In the genomic region with DNA sequence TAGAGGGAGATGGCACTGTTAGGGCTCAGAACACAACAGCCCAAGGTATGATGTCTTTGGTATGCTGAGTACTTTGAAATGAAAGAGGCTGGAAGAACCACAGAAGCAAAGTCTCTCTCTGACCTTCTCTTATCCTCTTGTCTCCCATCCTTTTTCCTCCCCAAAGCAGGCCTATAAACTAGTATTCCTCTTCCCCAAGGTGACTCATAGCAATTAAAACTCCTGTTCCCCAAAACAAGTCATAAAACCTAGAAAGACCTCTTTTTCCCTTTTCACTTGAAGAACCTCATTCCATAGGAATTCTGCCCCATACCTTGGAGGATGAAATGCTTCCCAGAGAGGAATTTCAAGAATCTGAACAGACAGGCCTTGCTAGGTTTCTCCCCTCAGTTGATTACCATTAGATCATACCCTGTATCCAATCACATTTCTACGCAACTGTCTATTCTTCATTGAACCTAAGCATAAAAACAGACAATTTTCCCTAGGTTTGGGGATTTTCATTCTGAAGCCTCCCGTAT, we compare ENCODE assay signal across 15 cellular contexts. TPM values are rescaled to one million over a fixed set of nuclear protein-coding genes. Genes with fewer than 3 reads are reported as not detected.
DNase-seq lines count a peak whose midpoint lies in the region; ATAC-seq, FAIRE-seq and TF ChIP-seq lines count a peak whose summit lies in the region.
"Had no signal": no experiment of that assay in that cellular context is flagged by ENCODE, and none has a peak within 500 bp of the region (broad histone marks: within the 10 kb centered on the region; RNA-seq: fewer than 3 reads in every experiment).

No MANE protein-coding gene starts in this region.

- no peaks in the 10 kb centered on the region for H3K79me2 ChIP-seq in keratinocyte (ENCODE audit: control insufficient read depth, insufficient read depth, low read length)

- H3K4me1 Mint-ChIP-seq in T-helper 17 cell: no peaks in the 10 kb centered on the region
- H3K4me1 Mint-ChIP-seq: activated CD4-positive, alpha-beta T cell treated with anti-CD3 and anti-CD28 coated beads, Interleukin-2, amount 10 ng/mL, durations not matched to agents 24 days and 14 days; activated naive CD4-positive, alpha-beta T cell treated with anti-CD3 and anti-CD28 coated beads, Interleukin-2, amount 50 U/mL, for 24 hours; B cell had no signal

- no peak for ATAC-seq in T-helper 17 cell
- no peak for ATAC-seq in GM21825 (IDR thresholded peaks at IDR 0.05; ENCODE audit: unreplicated experiment)
- ATAC-seq: natural killer cell treated with Interleukin-12 subunit alpha and Interleukin-12 subunit beta and Interleukin-15 and Interleukin-18, amount 100 ng/mL, for 72 hours; upper lobe of right lung had no signal

- H3K4me2 ChIP-seq in keratinocyte (ENCODE audit: control insufficient read depth, extremely low read depth, insufficient read depth, low read depth, low read length): peak overlapping the region; percentile 91

- peaks cover 37% of the 10 kb centered on the region for H3K27me3 Mint-ChIP-seq in T-helper 17 cell

- H2AFZ ChIP-seq in keratinocyte (ENCODE audit: control insufficient read depth, low read length): peak overlapping the region; percentile 48

- DNase-seq in AG08395 (ENCODE audit: low spot score) (peak; percentile 71), bronchial epithelial cell (ENCODE audit: low read depth) (peak; percentile 85), keratinocyte (ENCODE audit: low read depth, low spot score) (peak; percentile 88), T-helper 17 cell (no peak)
- no peak for DNase-seq in activated CD4-positive, alpha-beta T cell treated with anti-CD3 and anti-CD28 coated beads for 48 hours
- DNase-seq in effector CD8-positive, alpha-beta T cell (lab: John Stamatoyannopoulos, UW): no peak
- DNase-seq: activated CD4-positive, alpha-beta T cell treated with anti-CD3 and anti-CD28 coated beads, Interleukin-2, amount 10 ng/mL, durations not matched to agents 24 days and 14 days; NCI-H1930; upper lobe of right lung had no signal

- no peaks in the 10 kb centered on the region for H4K20me1 ChIP-seq in keratinocyte (ENCODE audit: control insufficient read depth, extremely low read depth, insufficient read depth, low read length)

- H3K4me1 ChIP-seq in HUES48 (ENCODE audit: control insufficient read depth, insufficient read depth, low read length) (peaks cover 70% of the 10 kb centered on the region), keratinocyte (ENCODE audit: control insufficient read depth, extremely low read depth, insufficient read depth, low read length) (peaks cover 34% of the 10 kb centered on the region)
- H3K4me1 ChIP-seq: upper lobe of right lung had no signal

- H3K9me3 ChIP-seq in HUES48 (ENCODE audit: control insufficient read depth, insufficient read depth, low read length): no peaks in the 10 kb centered on the region; the same call in 1 of the 2 replicates
- H3K9me3 ChIP-seq in keratinocyte (ENCODE audit: control insufficient read depth, low read depth, low read length): no peaks in the 10 kb centered on the region
- no peaks in the 10 kb centered on the region for H3K9me3 ChIP-seq in T-helper 17 cell (ENCODE audit: control insufficient read depth, low read length, poor library complexity, severe bottlenecking)
- H3K9me3 ChIP-seq: upper lobe of right lung had no signal

- H3K27me3 ChIP-seq in HUES48 (ENCODE audit: control insufficient read depth, insufficient read depth, low read length): no peaks in the 10 kb centered on the region
- no peaks in the 10 kb centered on the region for H3K27me3 ChIP-seq in bronchial epithelial cell (ENCODE audit: control insufficient read depth, insufficient read depth, low read length)
- no peaks in the 10 kb centered on the region for H3K27me3 ChIP-seq in keratinocyte (ENCODE audit: control insufficient read depth, extremely low read depth, insufficient read depth, low read length)
- H3K27me3 ChIP-seq: upper lobe of right lung had no signal

- H3K27ac ChIP-seq in HUES48 (ENCODE audit: low read depth, low read length) (peak overlapping the region; percentile 99), keratinocyte (ENCODE audit: control insufficient read depth, insufficient read depth, low read length) (peak overlapping the region; percentile 82)
- H3K27ac ChIP-seq: upper lobe of right lung had no signal

- peak overlapping the region; percentile 88 for H3K9ac ChIP-seq in HUES48 (ENCODE audit: low read depth, low read length)
- peak overlapping the region; percentile 62 for H3K9ac ChIP-seq in keratinocyte (ENCODE audit: control insufficient read depth, extremely low read depth, insufficient read depth, low read length)

- dilution Hi-C loops in keratinocyte (cut with MboI; ENCODE audit: extremely low pct_ligation_motif_present, low sequenced_read_pairs): no loop called here

- no peaks in the 10 kb centered on the region for H3K36me3 Mint-ChIP-seq in T-helper 17 cell (ENCODE audit: low read depth)
- H3K36me3 Mint-ChIP-seq: activated naive CD4-positive, alpha-beta T cell treated with anti-CD3 and anti-CD28 coated beads, Interleukin-2, amount 50 U/mL, for 24 hours; natural killer cell treated with Interleukin-12 subunit alpha and Interleukin-12 subunit beta and Interleukin-15 and Interleukin-18, amount 100 ng/mL, for 72 hours had no signal

- H3K9me1 ChIP-seq in keratinocyte (ENCODE audit: control insufficient read depth, extremely low read depth, insufficient read depth, low read length): no peaks in the 10 kb centered on the region

- H3K36me3 ChIP-seq in HUES48 (ENCODE audit: control insufficient read depth, insufficient read depth, low read length) (no peaks in the 10 kb centered on the region), bronchial epithelial cell (ENCODE audit: control insufficient read depth, insufficient read depth, low read length) (no peaks in the 10 kb centered on the region), keratinocyte (ENCODE audit: control insufficient read depth in 2 of 2, extremely low read depth in 1 of 2, insufficient read depth in 2 of 2, low read length in 2 of 2) (no peaks in the 10 kb centered on the region)
- H3K36me3 ChIP-seq: upper lobe of right lung had no signal

- H3K27ac Mint-ChIP-seq in T-helper 17 cell: no peak overlapping the region
- H3K27ac Mint-ChIP-seq: activated CD4-positive, alpha-beta T cell treated with anti-CD3 and anti-CD28 coated beads, Interleukin-2, amount 10 ng/mL, durations not matched to agents 24 days and 14 days; activated naive CD4-positive, alpha-beta T cell treated with anti-CD3 and anti-CD28 coated beads, Interleukin-2, amount 50 U/mL, for 24 hours; B cell; natural killer cell treated with Interleukin-12 subunit alpha and Interleukin-12 subunit beta and Interleukin-15 and Interleukin-18, amount 100 ng/mL, for 72 hours had no signal

- H3K4me3 ChIP-seq in HUES48 (ENCODE audit: low read depth, low read length): peak overlapping the region; percentile 49
- H3K4me3 ChIP-seq in bronchial epithelial cell (ENCODE audit: low read depth, low read length): no peak overlapping the region
- H3K4me3 ChIP-seq in keratinocyte (ENCODE audit: control insufficient read depth in 2 of 3, extremely low read depth in 1 of 3, insufficient read depth in 2 of 3, low read depth in 1 of 3, low read length in 3 of 3): peak overlapping the region; percentile 15 to 69 (median 61)
- H3K4me3 ChIP-seq: upper lobe of right lung had no signal

- TF ChIP-seq CTCF in bronchial epithelial cell (IDR thresholded peaks at IDR 0.05; ENCODE audit: insufficient read depth, low read length, severe bottlenecking): no peak
- no peak for TF ChIP-seq CTCF in keratinocyte (optimal IDR thresholded peaks at IDR 0.05 in 1 of 3, IDR thresholded peaks at IDR 0.05 in 1 of 3, conservative IDR thresholded peaks at IDR 0.05 in 1 of 3; ENCODE audit: extremely low read depth in 1 of 3, insufficient read depth in 2 of 3, low read length in 3 of 3)

- no peak overlapping the region for H3K4me3 Mint-ChIP-seq in T-helper 17 cell
- H3K4me3 Mint-ChIP-seq: activated CD4-positive, alpha-beta T cell treated with anti-CD3 and anti-CD28 coated beads, Interleukin-2, amount 10 ng/mL, durations not matched to agents 24 days and 14 days; activated naive CD4-positive, alpha-beta T cell treated with anti-CD3 and anti-CD28 coated beads, Interleukin-2, amount 50 U/mL, for 24 hours; B cell; natural killer cell treated with Interleukin-12 subunit alpha and Interleukin-12 subunit beta and Interleukin-15 and Interleukin-18, amount 100 ng/mL, for 72 hours had no signal

- FAIRE-seq in bronchial epithelial cell (lab: Jason Lieb, UNC) (no peak), keratinocyte (lab: Jason Lieb, UNC) (no peak)
- FAIRE-seq: GM12892 had no signal

RNA-seq across cellular contexts. Expression of a gene that starts 25.7 kb away (rescaled TPM):
- total RNA-seq in bronchial epithelial cell (109 and 118 TPM in 2 replicates), T-helper 17 cell (10 to 100 TPM; 89.3 to 95.7 TPM)
- polyA plus RNA-seq in keratinocyte: 233 to 320 TPM (median 254 TPM) in 3 replicates
- 55.7 TPM for polyA plus RNA-seq in keratinocyte (2011; ENCODE audit: low read depth)
- polyA plus RNA-seq in keratinocyte (2011; cell fraction: cytosol; rRNA removed): 180 and 295 TPM in 2 replicates
- polyA plus RNA-seq in keratinocyte (2011; cell fraction: nucleus; rRNA removed): 202 and 234 TPM in 2 replicates
- polyA plus RNA-seq in keratinocyte (2012; ENCODE audit: low replicate concordance): 105 and 135 TPM in 2 replicates
- 65.8 to 120 TPM (median 89.8 TPM) in 3 replicates for polyA minus RNA-seq in keratinocyte
- 70.8 TPM for polyA minus RNA-seq in keratinocyte (2011; cell fraction: cytosol; rRNA and poly(A)+ RNA removed)
- 35.0 and 55.6 TPM in 2 replicates for polyA minus RNA-seq in keratinocyte (2011; cell fraction: nucleus; rRNA and poly(A)+ RNA removed)

RNA-seq across cellular contexts. Expression of a gene that starts 26.2 kb away (rescaled TPM):
- total RNA-seq in bronchial epithelial cell (3.2 and 4.0 TPM in 2 replicates), T-helper 17 cell (10 to 100 TPM; 11.6 to 12.9 TPM)
- polyA plus RNA-seq in keratinocyte: 2.4 to 2.9 TPM (median 2.7 TPM) in 3 replicates
- 2.0 TPM for polyA plus RNA-seq in keratinocyte (2011; ENCODE audit: low read depth)
- polyA plus RNA-seq in keratinocyte (2011; cell fraction: cytosol; rRNA removed): 1.8 and 2.5 TPM in 2 replicates
- polyA plus RNA-seq in keratinocyte (2011; cell fraction: nucleus; rRNA removed): 3.8 and 5.5 TPM in 2 replicates
- 1.9 TPM in 2 replicates for polyA plus RNA-seq in keratinocyte (2012; ENCODE audit: low replicate concordance)
- polyA minus RNA-seq in keratinocyte: 2.4 to 10.8 TPM (median 7.2 TPM) in 3 replicates
- polyA minus RNA-seq in keratinocyte (2011; cell fraction: cytosol; rRNA and poly(A)+ RNA removed): 3.5 TPM
- 11.1 and 21.6 TPM in 2 replicates for polyA minus RNA-seq in keratinocyte (2011; cell fraction: nucleus; rRNA and poly(A)+ RNA removed)

Comparison
In these comparisons a context has a peak if more than half of its experiments do, and no peak if none do; other contexts are left out.
1. DNase-seq: peak in AG08395 (single experiment), bronchial epithelial cell (single experiment) and keratinocyte (single experiment); none in activated CD4-positive, alpha-beta T cell treated with anti-CD3 and anti-CD28 coated beads for 48 hours (single experiment), T-helper 17 cell (0 of 3) and effector CD8-positive, alpha-beta T cell (single experiment).